ENCODE assay signal across 8 cellular contexts in the genomic region with DNA sequence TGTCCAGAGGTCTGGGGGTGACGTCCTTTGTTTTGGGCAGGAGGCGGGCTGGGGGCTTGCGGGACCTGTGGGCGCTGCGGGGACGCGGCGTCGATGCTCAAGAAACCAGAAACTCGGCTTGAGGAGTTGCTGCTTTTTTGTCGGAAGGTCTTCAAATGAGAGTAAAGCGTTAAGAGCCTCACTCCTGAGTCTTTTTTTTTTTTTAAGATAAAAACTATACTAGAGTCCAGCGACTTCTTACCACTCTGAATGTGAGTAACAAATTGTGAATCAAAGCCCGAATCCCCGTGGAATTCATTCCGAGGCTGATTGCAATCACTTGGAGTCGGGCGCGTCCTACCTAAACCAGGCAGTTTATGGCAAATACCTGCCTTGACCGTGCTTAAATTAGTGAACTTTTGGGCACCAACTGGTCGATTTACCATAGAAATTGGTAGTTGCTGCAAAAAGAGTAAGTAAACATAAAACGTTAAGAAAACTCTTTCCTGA. TPM values are rescaled to one million over a fixed set of nuclear protein-coding genes. Genes with fewer than 3 reads are reported as not detected.
DNase-seq lines count a peak whose midpoint lies in the region; ATAC-seq, FAIRE-seq and TF ChIP-seq lines count a peak whose summit lies in the region.

No MANE protein-coding gene starts in this region.

- FAIRE-seq in GM18507 (lab: Jason Lieb, UNC) (peak; percentile 46), RCC 7860 (lab: Jason Lieb, UNC) (no peak), H1 (lab: Jason Lieb, UNC) (no peak)

- no peak overlapping the region for H3K56ac ChIP-seq in H1 (replicated peaks; ENCODE audit: insufficient read length, low read depth, low read length)

- peaks cover 0 to 3% (median 0%) of the 10 kb centered on the region in 4 experiments; a peak in 1 of 7 replicates for H3K27me3 ChIP-seq in H1 (replicated peaks in 1 of 4; ENCODE audit: control insufficient read depth in 3 of 4, extremely low read depth in 1 of 4, insufficient read depth in 3 of 4, low read length in 3 of 4)
- H3K27me3 ChIP-seq in muscle layer of colon (ENCODE audit: control insufficient read depth in 1 of 2, insufficient read depth in 2 of 2, low read length in 2 of 2): no peaks in the 10 kb centered on the region

- ATAC-seq in GM18873 (IDR thresholded peaks at IDR 0.05; ENCODE audit: low FRiP score, unreplicated experiment): no peak

- H3K9ac ChIP-seq in H1 (replicated peaks in 1 of 4; ENCODE audit: extremely low read depth in 1 of 4, low read depth in 3 of 4, low read length in 3 of 4) (peak overlapping the region; percentile 38 to 59 (median 46); a peak in 6 of 7 replicates), muscle layer of colon (ENCODE audit: low read length) (peak overlapping the region; percentile 93)

- no peak for TF ChIP-seq RAD21 in H1 (IDR thresholded peaks at IDR 0.05 in 1 of 2, conservative IDR thresholded peaks at IDR 0.05 in 1 of 2; ENCODE audit: low read depth in 2 of 2, low read length in 2 of 2)

- TF ChIP-seq EP300 in H1 (IDR thresholded peaks at IDR 0.05; ENCODE audit: borderline replicate concordance in 1 of 2, low read depth in 2 of 2, low read length in 2 of 2): no peak

- H3K4me2 ChIP-seq in H1 (ENCODE audit: insufficient read depth in 1 of 2, low read depth in 2 of 2, low read length in 2 of 2): peak overlapping the region; percentile 74 to 75

- peak overlapping the region; percentile 20 for H3K4ac ChIP-seq in H1 (replicated peaks; ENCODE audit: insufficient read length, low read depth, low read length)

- no peak overlapping the region for H3K14ac ChIP-seq in H1 (ENCODE audit: insufficient read length)

- no peak overlapping the region for H4K8ac ChIP-seq in H1 (ENCODE audit: extremely low read depth, insufficient read depth, low read length)

- peaks cover 0 to 22% of the 10 kb centered on the region in 2 experiments; a peak in 1 of 4 replicates for H3K79me2 ChIP-seq in H1 (ENCODE audit: control insufficient read depth in 1 of 2, insufficient read depth in 2 of 2, low read length in 2 of 2)

- no peak overlapping the region for H2BK15ac ChIP-seq in H1 (ENCODE audit: low read length)

- H3K36me3 ChIP-seq in H1 (ENCODE audit: control insufficient read depth in 2 of 4, insufficient read depth in 4 of 4, low read length in 3 of 4) (no peaks in the 10 kb centered on the region), muscle layer of colon (ENCODE audit: insufficient read depth, low read length) (no peaks in the 10 kb centered on the region)

- 0 out of 2 replicates have a peak overlapping the region, but pooled peaks have one; percentile 11 for H2AFZ ChIP-seq in H1 (ENCODE audit: low read length)

- H2AK5ac ChIP-seq in H1 (ENCODE audit: low read depth, low read length): no peak overlapping the region

- H3K4me1 ChIP-seq in H1 (replicated peaks in 1 of 4; ENCODE audit: control insufficient read depth in 3 of 4, insufficient read depth in 4 of 4, low read length in 3 of 4) (no peaks in the 10 kb centered on the region), muscle layer of colon (ENCODE audit: insufficient read depth, low read length) (peaks cover 16% of the 10 kb centered on the region)

- no peak overlapping the region for H2BK120ac ChIP-seq in H1 (replicated peaks; ENCODE audit: low read depth, low read length)

- WGBS in H1 (ENCODE audit: extremely low coverage in 1 of 2, insufficient coverage in 1 of 2, insufficient read length in 1 of 2, insufficient replicate concordance in 2 of 2, low coverage in 1 of 2, low lambda C conversion rate in 2 of 2, missing lambda C conversion rate in 1 of 2), 2 experiments: 2% methylated on average over 19 of the region's 22 CpGs; no CpG with 5 or more reads in 1 of the 2 experiments

- CTCF ChIA-PET in H1 (lab: Charles Lee; ENCODE audit: partially characterized antibody): interaction anchor here (2.9 kb wide), 1 partner anchor 21 kb away, joined by 6 read pairs; no protein-coding TSS in a partner anchor

- no peak overlapping the region; the same call in 1 of the 2 replicates for H3K18ac ChIP-seq in H1 (ENCODE audit: extremely low read depth, low read length)

- no peak for TF ChIP-seq CTCF in H1 (IDR thresholded peaks at IDR 0.05; ENCODE audit: control extremely low read depth in 1 of 3, insufficient read depth in 1 of 3, low read depth in 1 of 3, low read length in 3 of 3)

- no peak overlapping the region for H4K5ac ChIP-seq in H1 (ENCODE audit: insufficient read length, low read depth, low read length)

- H3K23ac ChIP-seq in H1 (ENCODE audit: insufficient read length): no peak overlapping the region

- no peak for TF ChIP-seq POLR2A in H1 (IDR thresholded peaks at IDR 0.05; ENCODE audit: control extremely low read depth in 1 of 2, low read depth in 2 of 2, low read length in 2 of 2)

- peak overlapping the region; percentile 68 to 93 (median 76) for H3K4me3 ChIP-seq in H1 (ENCODE audit: extremely low read depth in 1 of 4, insufficient read depth in 2 of 4, low read depth in 3 of 4, low read length in 4 of 4)
- peak overlapping the region; percentile 77 to 97 for H3K4me3 ChIP-seq in muscle layer of colon (ENCODE audit: low read depth in 1 of 2, low read length in 2 of 2)

- POLR2A ChIA-PET in H1 (lab: Charles Lee; ENCODE audit: partially characterized antibody): interaction anchor here (1.2 kb wide), 1 partner anchor 15 kb away, joined by 3 read pairs; no protein-coding TSS in a partner anchor

- DNase-seq in AG08396 (ENCODE audit: low spot score): peak; percentile 38
- DNase-seq in GM18507 (ENCODE audit: extremely low spot score, insufficient read length, low read depth): no peak
- peak; percentile 16 for DNase-seq in RCC 7860 (ENCODE audit: low spot score)
- DNase-seq in H1 (ENCODE audit: low read depth in 1 of 2, low spot score in 2 of 2): no peak
- DNase-seq in NCI-H1436 treated with DMSO at 0.1 percent for 48 hours (lab: John Stamatoyannopoulos, UW): no peak
- no peak for DNase-seq in effector CD4-positive, alpha-beta T cell

- H4K91ac ChIP-seq in H1 (replicated peaks; ENCODE audit: insufficient read length, low read length): no peak overlapping the region

- H4K20me1 ChIP-seq in H1 (replicated peaks in 1 of 2; ENCODE audit: control insufficient read depth in 1 of 2, insufficient read depth in 2 of 2, low read length in 2 of 2): no peaks in the 10 kb centered on the region

- no peaks in the 10 kb centered on the region for H3K79me1 ChIP-seq in H1 (ENCODE audit: low read depth, low read length)

- H2BK12ac ChIP-seq in H1 (ENCODE audit: low read depth, low read length): no peak overlapping the region

- peaks cover 2% of the 10 kb centered on the region for H3K23me2 ChIP-seq in H1 (ENCODE audit: low read depth, low read length)

- H2BK5ac ChIP-seq in H1 (ENCODE audit: low read depth, low read length): peak overlapping the region; percentile 22; the same call in 1 of the 2 replicates

- no peaks in the 10 kb centered on the region for H3K9me3 ChIP-seq in H1 (ENCODE audit: insufficient read depth in 2 of 2, low read depth in 1 of 2, low read length in 1 of 2)
- H3K9me3 ChIP-seq in muscle layer of colon (ENCODE audit: low read length): no peaks in the 10 kb centered on the region

- H3K27ac ChIP-seq in H1 (ENCODE audit: low read depth, low read length): no peak overlapping the region
- H3K27ac ChIP-seq in muscle layer of colon (ENCODE audit: low read depth, low read length): peak overlapping the region; percentile 94

- H2BK20ac ChIP-seq in H1 (ENCODE audit: low read length): no peak overlapping the region

TF ChIP-seq in H1, 55 proteins besides CTCF, POLR2A, EP300 and RAD21:
- TF ChIP-seq YY1 (IDR thresholded peaks at IDR 0.05; ENCODE audit: low read depth, low read length): no peak
- no peak for TF ChIP-seq ZNF274 (IDR thresholded peaks at IDR 0.05; ENCODE audit: borderline replicate concordance, extremely low read depth, low read length)
- no peak for TF ChIP-seq CTBP2 (IDR thresholded peaks at IDR 0.05; ENCODE audit: borderline replicate concordance, insufficient read depth, insufficient read length, low read length)
- TF ChIP-seq, protein P1, sequence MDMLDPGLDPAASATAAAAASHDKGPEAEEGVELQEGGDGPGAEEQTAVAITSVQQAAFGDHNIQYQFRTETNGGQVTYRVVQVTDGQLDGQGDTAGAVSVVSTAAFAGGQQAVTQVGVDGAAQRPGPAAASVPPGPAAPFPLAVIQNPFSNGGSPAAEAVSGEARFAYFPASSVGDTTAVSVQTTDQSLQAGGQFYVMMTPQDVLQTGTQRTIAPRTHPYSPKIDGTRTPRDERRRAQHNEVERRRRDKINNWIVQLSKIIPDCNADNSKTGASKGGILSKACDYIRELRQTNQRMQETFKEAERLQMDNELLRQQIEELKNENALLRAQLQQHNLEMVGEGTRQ (IDR thresholded peaks at IDR 0.05; ENCODE audit: low read length): no peak
- TF ChIP-seq SAP30 (IDR thresholded peaks at IDR 0.05; ENCODE audit: insufficient read depth, insufficient replicate concordance, low read length): no peak
- no peak for TF ChIP-seq RXRA (IDR thresholded peaks at IDR 0.05; ENCODE audit: insufficient read depth, low read depth, low read length)
- no peak for TF ChIP-seq CEBPB (IDR thresholded peaks at IDR 0.05; ENCODE audit: low read depth, low read length)
- no peak for TF ChIP-seq SP2 (IDR thresholded peaks at IDR 0.05; ENCODE audit: low read length)
- TF ChIP-seq KDM5A (IDR thresholded peaks at IDR 0.05; ENCODE audit: low read length): no peak

RNA-seq across cellular contexts. Expression of a gene that starts 0.6 kb away (rescaled TPM):
- 10.3 and 12.7 TPM in 2 replicates for total RNA-seq in H1 (2021; fragmentation: NEBNext Ultra II Directional; extraction: Animal tissue kit (Norgen Biotek cat#: 25700))
- polyA plus RNA-seq in H1 (2011; rRNA removed): 3.3 and 6.5 TPM in 2 replicates
- 5.4 TPM for polyA plus RNA-seq in H1 (2011; cell fraction: cytosol; rRNA removed)
- 3.3 TPM for polyA plus RNA-seq in H1 (2011; cell fraction: nucleus; rRNA removed)
- polyA plus RNA-seq in H1 (2012, experiment 1 of 2): 6.1 to 8.1 TPM (median 7.1 TPM) in 4 replicates
- polyA plus RNA-seq in H1 (2012, experiment 2 of 2): 0.64 TPM
- polyA plus RNA-seq in H1 (2013, experiment 1 of 2): 11.9 TPM
- 11.4 TPM for polyA plus RNA-seq in H1 (2013, experiment 2 of 2)
- polyA minus RNA-seq in H1 (2011; rRNA and poly(A)+ RNA removed): 7.9 and 11.8 TPM in 2 replicates
- 5.3 TPM for polyA minus RNA-seq in H1 (2011; cell fraction: cytosol; rRNA and poly(A)+ RNA removed)
- polyA minus RNA-seq in H1 (2011; cell fraction: nucleus; rRNA and poly(A)+ RNA removed): 13.9 TPM

RNA-seq across cellular contexts. Expression of a gene that starts 20.5 kb away (rescaled TPM):
- not detected in 2 replicates for total RNA-seq in H1 (2021; fragmentation: NEBNext Ultra II Directional; extraction: Animal tissue kit (Norgen Biotek cat#: 25700))
- not detected in 2 replicates for polyA plus RNA-seq in H1 (2011; rRNA removed)
- not detected for polyA plus RNA-seq in H1 (2011; cell fraction: cytosol; rRNA removed)
- not detected for polyA plus RNA-seq in H1 (2011; cell fraction: nucleus; rRNA removed)
- not detected in 4 replicates for polyA plus RNA-seq in H1 (2012, experiment 1 of 2)
- not detected for polyA plus RNA-seq in H1 (2012, experiment 2 of 2)
- polyA plus RNA-seq in H1 (2013, experiment 1 of 2): 0.10 TPM
- not detected for polyA plus RNA-seq in H1 (2013, experiment 2 of 2)
- 0.85 TPM in 1 of 2 replicates, not detected in the other for polyA minus RNA-seq in H1 (2011; rRNA and poly(A)+ RNA removed)
- polyA minus RNA-seq in H1 (2011; cell fraction: cytosol; rRNA and poly(A)+ RNA removed): not detected
- polyA minus RNA-seq in H1 (2011; cell fraction: nucleus; rRNA and poly(A)+ RNA removed): not detected

Comparison
In these comparisons a context has a peak if more than half of its experiments do, and no peak if none do; other contexts are left out.
1. DNase-seq: peak in AG08396 (single experiment) and RCC 7860 (single experiment); none in GM18507 (single experiment), H1 (0 of 2), NCI-H1436 treated with DMSO at 0.1 percent for 48 hours (single experiment) and effector CD4-positive, alpha-beta T cell (single experiment).